13 cellular contexts compared by ENCODE assay signal in genomic region chr1:111205724-111206070, GRCh38. TPM values are rescaled to one million over a fixed set of nuclear protein-coding genes. Genes with fewer than 3 reads are reported as not detected.
A peak's percentile ranks its signal among the peaks of the same experiment; 100 is the strongest.
DNase-seq lines count a peak whose midpoint lies in the region; ATAC-seq, FAIRE-seq and TF ChIP-seq lines count a peak whose summit lies in the region.
"Had no signal": no experiment of that assay in that cellular context is flagged by ENCODE, and none has a peak within 500 bp of the region (broad histone marks: within the 10 kb centered on the region; RNA-seq: fewer than 3 reads in every experiment).

No MANE protein-coding gene starts in this region.

- H3K27ac ChIP-seq in DND-41 (ENCODE audit: low read length): peak overlapping the region; percentile 83
- H3K27ac ChIP-seq in Peyer's patch: peak overlapping the region in 2 of 4 donors; percentile 93 to 99
- H3K27ac ChIP-seq: PC-9 had no signal

- H4K20me1 ChIP-seq in DND-41 (ENCODE audit: insufficient read depth, low read length): no peaks in the 10 kb centered on the region

- no peaks in the 10 kb centered on the region; the same call in 1 of the 2 replicates for H3K36me3 ChIP-seq in DND-41 (ENCODE audit: insufficient read depth, low read length)
- H3K36me3 ChIP-seq in Peyer's patch: no peaks in the 10 kb centered on the region

- no peak for ATAC-seq in DND-41 (ENCODE audit: insufficient read depth, low read depth)
- no peak for ATAC-seq in HG02870 (IDR thresholded peaks at IDR 0.05; ENCODE audit: unreplicated experiment)
- ATAC-seq: GM23338, left ventricle myocardium superior had no signal

- POLR2A ChIA-PET in AG04449 (lab: Yijun Ruan, JAX): no interaction called here

- peak; percentile 34 for DNase-seq in AG04449 (ENCODE audit: low read depth, low spot score)
- DNase-seq in DND-41: no peak
- peak; percentile 78 for DNase-seq in SIG-M5 treated with dmso at 0.1 percent for 504 hours (lab: John Stamatoyannopoulos, UW; ENCODE audit: unreplicated experiment)
- DNase-seq in fibroblast of peridontal ligament (ENCODE audit: extremely low read depth): peak; percentile 32
- DNase-seq in Peyer's patch: no peak
- no peak for DNase-seq in cerebellar nuclear complex (lab: John Stamatoyannopoulos, UW)
- no peak for DNase-seq in HTR-8/SVneo (ENCODE audit: insufficient read length, low spot score)
- DNase-seq: left ventricle myocardium superior; PC-9; stimulated activated CD4-positive, alpha-beta T cell treated with anti-CD3 and anti-CD28 coated beads, Interleukin-15, amount 100 ng/mL, for 24 hours had no signal

- no peaks in the 10 kb centered on the region for H3K27me3 ChIP-seq in DND-41 (ENCODE audit: insufficient read depth, low read length, poor library complexity)
- no peaks in the 10 kb centered on the region for H3K27me3 ChIP-seq in Peyer's patch

- no peak overlapping the region for H3K9ac ChIP-seq in DND-41 (ENCODE audit: low read depth, low read length)

- H3K79me2 ChIP-seq in DND-41 (ENCODE audit: insufficient read depth, low read length): peaks cover 29% of the 10 kb centered on the region

- CTCF ChIA-PET in AG04449 (lab: Yijun Ruan, JAX): interaction anchor here (1.3 to 2.3 kb wide), 2 partner anchors 8 to 18 kb away, joined by 4 to 11 read pairs; no protein-coding TSS in a partner anchor

- TF ChIP-seq CTCF in AG04449 (IDR thresholded peaks at IDR 0.05; ENCODE audit: insufficient read depth, low read length, missing control alignments) (no peak), DND-41 (IDR thresholded peaks at IDR 0.05; ENCODE audit: borderline replicate concordance, extremely low read depth, low read length, poor library complexity, severe bottlenecking) (no peak), Peyer's patch (IDR thresholded peaks at IDR 0.05) (no peak)

- no peak overlapping the region for H3K4me2 ChIP-seq in DND-41 (ENCODE audit: insufficient read depth, low read length)
- H3K4me2 ChIP-seq: GM23338 had no signal

- no peak overlapping the region for H2AFZ ChIP-seq in DND-41 (ENCODE audit: low read depth, low read length)
- H2AFZ ChIP-seq: GM23338, PC-9 had no signal

- no peak for FAIRE-seq in HTR-8/SVneo (lab: Jason Lieb, UNC)

- peaks cover 95% of the 10 kb centered on the region for H3K4me1 ChIP-seq in DND-41 (ENCODE audit: insufficient read depth, low read length)
- peaks cover 0 to 35% (median 16%) of the 10 kb centered on the region in 4 donors for H3K4me1 ChIP-seq in Peyer's patch

- H3K9me3 ChIP-seq in DND-41 (ENCODE audit: insufficient read depth, low read length, severe bottlenecking) (no peaks in the 10 kb centered on the region), Peyer's patch (no peaks in the 10 kb centered on the region)

- no peak overlapping the region for H3K4me3 ChIP-seq in AG04449 (ENCODE audit: low read depth, low read length)
- H3K4me3 ChIP-seq in DND-41 (ENCODE audit: low read depth in 1 of 2, low read length in 2 of 2): no peak overlapping the region
- no peak overlapping the region for H3K4me3 ChIP-seq in Peyer's patch
- H3K4me3 ChIP-seq: GM23338, PC-9 had no signal

- TF ChIP-seq POLR2A in Peyer's patch (IDR thresholded peaks at IDR 0.05): no peak

RNA-seq across cellular contexts. Expression of gene DENND2D, which starts 5.3 kb away (rescaled TPM):
- total RNA-seq in Peyer's patch: 100 to 1,000 TPM in 1 of 4 donors, 10 to 100 TPM in 3; 71.3 to 220 (median 86.5) TPM
- total RNA-seq: osteocyte had no signal

RNA-seq across cellular contexts. Expression of gene CHI3L2, which starts 21.8 kb away (rescaled TPM):
- 10 to 100 TPM in 1 of 4 donors, 1 to 10 TPM in 1, under 1 TPM in 1, not detected in 1; 0.67 to 14.0 (median 3.3) TPM for total RNA-seq in Peyer's patch
- total RNA-seq: GM23338, osteocyte, PC-9 had no signal

Comparison
In these comparisons a context has a peak if more than half of its experiments do, and no peak if none do; other contexts are left out.
1. DNase-seq: peak in AG04449 (single experiment), SIG-M5 treated with dmso at 0.1 percent for 504 hours (single experiment) and fibroblast of peridontal ligament (single experiment); none in DND-41 (single experiment), Peyer's patch (0 of 3), cerebellar nuclear complex (0 of 2) and HTR-8/SVneo (single experiment).